In the genomic region with DNA sequence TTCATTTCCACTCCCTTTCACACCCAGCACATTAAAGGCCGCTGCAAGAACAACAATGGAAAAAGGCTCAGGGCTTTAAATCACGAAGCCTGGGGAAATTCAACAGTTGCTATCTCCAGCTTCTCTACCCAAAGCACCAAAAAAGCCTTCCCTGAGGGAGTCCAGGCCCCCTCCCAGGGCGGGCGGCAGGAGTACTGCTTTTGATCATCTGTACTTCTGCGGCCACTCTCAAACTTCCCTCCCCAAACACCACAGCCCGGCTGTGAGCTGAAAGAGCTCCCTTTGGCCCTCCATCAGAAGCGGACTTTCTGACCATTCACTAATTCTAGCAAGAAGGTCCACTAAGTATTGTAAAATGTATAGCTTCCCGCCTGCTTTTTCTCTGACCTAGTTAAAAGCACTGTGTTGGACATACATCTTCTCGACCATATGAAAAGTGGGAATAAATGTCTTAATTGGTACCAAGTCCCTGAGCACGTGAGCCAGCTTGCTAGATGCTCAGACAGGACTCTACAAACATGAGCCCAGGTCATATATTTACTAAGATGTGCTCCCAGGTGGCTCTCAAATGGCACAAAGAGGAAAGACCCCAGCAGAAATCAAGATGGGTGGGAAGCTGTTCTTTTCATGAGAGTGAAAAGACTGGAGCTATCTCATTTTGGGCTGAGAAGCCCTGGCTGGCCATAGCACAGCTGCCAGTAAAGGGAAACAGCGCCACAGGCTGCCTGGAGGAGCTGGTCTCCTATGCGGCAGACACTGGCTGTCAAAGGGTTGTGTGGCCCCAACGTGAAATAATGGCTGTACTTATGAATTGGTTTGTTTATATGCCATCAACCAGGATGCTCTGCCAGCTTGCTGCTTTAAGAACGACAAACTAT, we compare ENCODE assay signal across 8 cellular contexts. TPM values are rescaled to one million over a fixed set of nuclear protein-coding genes. Genes with fewer than 3 reads are reported as not detected.
DNase-seq lines count a peak whose midpoint lies in the region; ATAC-seq and TF ChIP-seq lines count a peak whose summit lies in the region.

No MANE protein-coding gene starts in this region.

- peaks cover 33 to 44% of the 10 kb centered on the region in 2 experiments for H3K4me1 ChIP-seq in neutrophil (ENCODE audit: control insufficient read depth in 1 of 2, insufficient read depth in 1 of 2, low read depth in 1 of 2, low read length in 1 of 2)

- DNase-seq in activated CD4-positive, alpha-beta T cell treated with anti-CD3 and anti-CD28 coated beads for 48 hours = peak; percentile 22
- DNase-seq in activated CD4-positive, alpha-beta T cell treated with anti-CD3 and anti-CD28 coated beads for 4 hours = no peak
- DNase-seq in T-cell = no peak
- no peak for DNase-seq in NCI-H2081 (lab: John Stamatoyannopoulos, UW)
- DNase-seq in GDM1 (lab: John Stamatoyannopoulos, UW) = no peak
- DNase-seq in posterior cingulate gyrus = no peak

- H3K27ac ChIP-seq in neutrophil = peak overlapping the region; percentile 78

- peak; percentile 5 for TF ChIP-seq CTCF in neutrophil (IDR thresholded peaks at IDR 0.05)

- H3K4me3 ChIP-seq in neutrophil (ENCODE audit: low read depth in 1 of 2, low read length in 1 of 2) = peak overlapping the region; percentile 9 to 26

- H3K27me3 ChIP-seq in neutrophil = no peaks in the 10 kb centered on the region

- no peaks in the 10 kb centered on the region for H3K36me3 ChIP-seq in neutrophil

- H3K36me3 Mint-ChIP-seq in T-cell = no peaks in the 10 kb centered on the region

- H3K27ac Mint-ChIP-seq in T-cell = peak overlapping the region; percentile 81 to 82

- peaks cover 49 to 65% (median 59%) of the 10 kb centered on the region in 3 donors for H3K4me1 Mint-ChIP-seq in T-cell

- no peaks in the 10 kb centered on the region for H3K9me3 ChIP-seq in neutrophil

- no peaks in the 10 kb centered on the region for H3K27me3 Mint-ChIP-seq in T-cell

- CTCF ChIA-PET in T-cell (lab: Charles Lee) = interaction anchor here (0.5 to 1.5 kb wide), 2 partner anchors 94 to 146 kb away, joined by 5 read pairs; partner anchors contain the start of gene SIRT5 (in 1 of the 2)

- H3K9me3 Mint-ChIP-seq in T-cell = no peaks in the 10 kb centered on the region

- intact Hi-C loops in posterior cingulate gyrus (cut with DNase I) = no loop called here

- ATAC-seq in HG02623 (IDR thresholded peaks at IDR 0.05; ENCODE audit: unreplicated experiment) = peak; percentile 23
- peak in 1 of 4 experiments; percentile 7 for ATAC-seq in T-cell (replicated peaks in 1 of 4)

- POLR2A ChIA-PET in T-cell (lab: Charles Lee) = no interaction called here

- peak overlapping the region; percentile 60 to 78 (median 62) for H3K4me3 Mint-ChIP-seq in T-cell

RNA-seq across cellular contexts. Expression of gene GFOD1, which starts 58.6 kb away (rescaled TPM):
- total RNA-seq in T-cell = 1 to 10 TPM; 1.9 to 3.2 (median 2.3) TPM
